In genomic region chr2:11275910-11276309, GRCh38 we compare ENCODE assay signal across 20 cellular contexts.
DNase-seq lines count a peak whose midpoint lies in the region; ATAC-seq, FAIRE-seq and TF ChIP-seq lines count a peak whose summit lies in the region.
"Had no signal": no experiment of that assay in that cellular context is flagged by ENCODE, and none has a peak within 500 bp of the region (broad histone marks: within the 10 kb centered on the region; RNA-seq: fewer than 3 reads in every experiment).

No MANE protein-coding gene starts in this region.

- no peak overlapping the region for H3K4me3 Mint-ChIP-seq in activated CD4-positive, alpha-beta T cell treated with anti-CD3 and anti-CD28 coated beads for 36 hours

- CTCF ChIA-PET in activated CD4-positive, alpha-beta T cell treated with anti-CD3 and anti-CD28 coated beads for 36 hours (lab: Charles Lee): no interaction called here
- CTCF ChIA-PET in HepG2 (lab: Yijun Ruan, JAX; ENCODE audit: low intra/inter-chr PET ratio, low total read pairs): no interaction called here
- CTCF ChIA-PET in K562 (lab: Yijun Ruan, JAX; ENCODE audit: low intra/inter-chr PET ratio): no interaction called here

- H2AFZ ChIP-seq in HepG2 (ENCODE audit: low read length) (no peak overlapping the region), K562 (ENCODE audit: low read depth, low read length) (no peak overlapping the region)
- H2AFZ ChIP-seq: GM23248 had no signal

- H3K9me1 ChIP-seq in K562 (ENCODE audit: control insufficient read depth, insufficient read depth, low read length): no peaks in the 10 kb centered on the region

- ATAC-seq in activated CD4-positive, alpha-beta T cell treated with anti-CD3 and anti-CD28 coated beads for 36 hours: peak; percentile 53
- ATAC-seq in HepG2 (no peak), right lobe of liver (no peak), K562 (no peak), mucosa of descending colon (no peak)
- ATAC-seq: HCT116, Right ventricle myocardium inferior had no signal

- TF ChIP-seq EP300 in HepG2 (IDR thresholded peaks at IDR 0.05; ENCODE audit: low read depth in 2 of 2, low read length in 2 of 2) (no peak), HepG2 (CRISPR knock-in tag; IDR thresholded peaks at IDR 0.05; ENCODE audit: borderline replicate concordance) (no peak), K562 (IDR thresholded peaks at IDR 0.05; ENCODE audit: low read length) (no peak)

- POLR2A ChIA-PET in activated CD4-positive, alpha-beta T cell treated with anti-CD3 and anti-CD28 coated beads for 36 hours (lab: Charles Lee): no interaction called here
- POLR2A ChIA-PET in HepG2 (lab: Yijun Ruan, JAX): no interaction called here
- POLR2A ChIA-PET in K562 (lab: Yijun Ruan, JAX): no interaction called here

- H3K27ac ChIP-seq in HepG2 (ENCODE audit: extremely low read length, insufficient read depth, low read length) (no peak overlapping the region), right lobe of liver (no peak overlapping the region), K562 (ENCODE audit: extremely low read depth, low read depth, low read length) (no peak overlapping the region)
- H3K27ac ChIP-seq: 22Rv1, C4-2B, GM23248, SK-N-MC had no signal

- no peaks in the 10 kb centered on the region for H3K9me3 ChIP-seq in HepG2 (ENCODE audit: low read length)
- no peaks in the 10 kb centered on the region for H3K9me3 ChIP-seq in right lobe of liver
- H3K9me3 ChIP-seq in K562 (replicated peaks; ENCODE audit: control insufficient read depth, insufficient read depth, low read depth, low read length): no peaks in the 10 kb centered on the region; the same call in 1 of the 2 replicates
- no peaks in the 10 kb centered on the region for H3K9me3 ChIP-seq in mucosa of descending colon

- TF ChIP-seq CTCF in HepG2 (CRISPR knock-in tag; IDR thresholded peaks at IDR 0.05) (no peak), right lobe of liver (IDR thresholded peaks at IDR 0.05) (no peak), K562 (IDR thresholded peaks at IDR 0.05 in 2 of 3, conservative IDR thresholded peaks at IDR 0.05 in 1 of 3; ENCODE audit: insufficient read depth in 2 of 3, low read depth in 1 of 3, low read length in 3 of 3) (no peak), mucosa of descending colon (IDR thresholded peaks at IDR 0.05) (no peak)

- H3K4me2 ChIP-seq in HepG2 (ENCODE audit: low read depth, low read length) (no peak overlapping the region), K562 (ENCODE audit: insufficient read depth, low read length) (no peak overlapping the region)

- H3K36me3 Mint-ChIP-seq in activated CD4-positive, alpha-beta T cell treated with anti-CD3 and anti-CD28 coated beads for 36 hours (ENCODE audit: low read depth): peaks cover 45% of the 10 kb centered on the region

- WGBS in HepG2 (ENCODE audit: low lambda C conversion rate): 96% methylated on average over 6 of the region's 6 CpGs
- 77% methylated on average over 6 of the region's 6 CpGs for WGBS in right lobe of liver (ENCODE audit: insufficient coverage, low coverage, low lambda C conversion rate, missing lambda C conversion rate)
- 43% methylated on average over 5 of the region's 6 CpGs for WGBS in K562 (ENCODE audit: insufficient coverage, low coverage, missing lambda C conversion rate)

- no peaks in the 10 kb centered on the region for H3K27me3 Mint-ChIP-seq in activated CD4-positive, alpha-beta T cell treated with anti-CD3 and anti-CD28 coated beads for 36 hours

- no TSS peak for BruUV-seq in HepG2 (replicated peaks; lab: Mats Ljungman, UMichigan)
- BruUV-seq in K562 (replicated peaks; lab: Mats Ljungman, UMichigan): no TSS peak

- no peak for FAIRE-seq in HepG2 (lab: Jason Lieb, UNC)
- FAIRE-seq in K562 (lab: Jason Lieb, UNC): no peak
- FAIRE-seq: RCC 7860 had no signal

- H3K36me3 ChIP-seq in HepG2 (replicated peaks in 1 of 2; ENCODE audit: control insufficient read depth in 1 of 2, insufficient read depth in 2 of 2, low read length in 2 of 2): peaks cover 10 to 57% of the 10 kb centered on the region in 2 experiments
- H3K36me3 ChIP-seq in right lobe of liver: no peaks in the 10 kb centered on the region
- H3K36me3 ChIP-seq in K562 (ENCODE audit: control insufficient read depth, insufficient read depth, low read length): peaks cover 14% of the 10 kb centered on the region; the same call in 2 of the 3 replicates
- H3K36me3 ChIP-seq in mucosa of descending colon (ENCODE audit: low read depth): no peaks in the 10 kb centered on the region

- no peak overlapping the region for H3K27ac Mint-ChIP-seq in activated CD4-positive, alpha-beta T cell treated with anti-CD3 and anti-CD28 coated beads for 36 hours

- H3K9ac ChIP-seq in HepG2 (ENCODE audit: insufficient read depth, low read depth, low read length) (no peak overlapping the region), K562 (ENCODE audit: insufficient read depth in 1 of 2, low read depth in 2 of 2, low read length in 2 of 2) (no peak overlapping the region)
- H3K9ac ChIP-seq: GM23248 had no signal

- H3K27me3 ChIP-seq in HepG2 (ENCODE audit: control insufficient read depth in 1 of 2, insufficient read depth in 2 of 2, low read length in 2 of 2): no peaks in the 10 kb centered on the region
- no peaks in the 10 kb centered on the region for H3K27me3 ChIP-seq in right lobe of liver
- no peaks in the 10 kb centered on the region for H3K27me3 ChIP-seq in K562 (ENCODE audit: control insufficient read depth in 2 of 2, insufficient read depth in 2 of 2, low read length in 2 of 2)

- H3K79me2 ChIP-seq in HepG2 (ENCODE audit: insufficient read depth, low read length): peaks cover 97% of the 10 kb centered on the region
- H3K79me2 ChIP-seq in K562 (ENCODE audit: control insufficient read depth, insufficient read depth, low read length): peaks cover 28% of the 10 kb centered on the region

- no peak for DNase-seq in activated CD4-positive, alpha-beta T cell treated with anti-CD3 and anti-CD28 coated beads for 36 hours
- DNase-seq in activated CD4-positive, alpha-beta T cell treated with anti-CD3 and anti-CD28 coated beads for 1 hour: no peak
- DNase-seq in HepG2 (ENCODE audit: low spot score) (no peak), right lobe of liver (no peak), K562 (ENCODE audit: extremely low read depth in 1 of 4, low spot score in 3 of 4) (no peak), NCI-H1417 (lab: John Stamatoyannopoulos, UW) (no peak), mucosa of descending colon (no peak)
- DNase-seq in stimulated activated CD4-positive, alpha-beta T cell treated with anti-CD3 and anti-CD28 coated beads, Interleukin-1b, Interleukin-23, amount 100 ng/mL, for 48 hours: no peak
- DNase-seq: AML-193, GF-D8, GM23248, NCI-H1105, NCI-H1694, NCI-H2081 treated with DMSO at 0.1 percent for 48 hours had no signal

- H3K9me3 Mint-ChIP-seq in activated CD4-positive, alpha-beta T cell treated with anti-CD3 and anti-CD28 coated beads for 36 hours (ENCODE audit: low read depth): peaks cover 2% of the 10 kb centered on the region

- peaks cover 35% of the 10 kb centered on the region for H3K4me1 Mint-ChIP-seq in activated CD4-positive, alpha-beta T cell treated with anti-CD3 and anti-CD28 coated beads for 36 hours

- H3K4me3 ChIP-seq in HepG2 (replicated peaks in 1 of 3; ENCODE audit: insufficient read depth in 1 of 3, low read depth in 2 of 3, low read length in 3 of 3): no peak overlapping the region
- no peak overlapping the region for H3K4me3 ChIP-seq in right lobe of liver
- no peak overlapping the region for H3K4me3 ChIP-seq in K562
- no peak overlapping the region for H3K4me3 ChIP-seq in mucosa of descending colon
- H3K4me3 ChIP-seq: GM23248, SK-N-MC had no signal

- TF ChIP-seq RAD21 in HepG2 (CRISPR knock-in tag; IDR thresholded peaks at IDR 0.05) (no peak), K562 (CRISPR knock-in tag; conservative IDR thresholded peaks at IDR 0.05 in 1 of 2, IDR thresholded peaks at IDR 0.05 in 1 of 2) (no peak)

- intact Hi-C loops in activated CD4-positive, alpha-beta T cell treated with anti-CD3 and anti-CD28 coated beads for 36 hours (cut with DNase I, micrococcal nuclease): no loop called here
- intact Hi-C loops in HepG2 (cut with micrococcal nuclease; ENCODE audit: unreplicated experiment): no loop called here
- intact Hi-C loops in right lobe of liver (cut with DNase I): no loop called here
- intact Hi-C loops in K562 (cut with micrococcal nuclease): loop anchor here (5.0 kb wide), 1 partner anchor 66 kb away; the partner anchor contains the start of gene ROCK2
- intact Hi-C loops in mucosa of descending colon (cut with DNase I, micrococcal nuclease): no loop called here

- TF ChIP-seq POLR2A in HepG2 (IDR thresholded peaks at IDR 0.05; ENCODE audit: insufficient read depth in 1 of 2, low read depth in 2 of 2, low read length in 2 of 2) (no peak), right lobe of liver (IDR thresholded peaks at IDR 0.05) (no peak), K562 (conservative IDR thresholded peaks at IDR 0.05) (no peak)

- in situ Hi-C loops in HepG2 (cut with HindIII; ENCODE audit: extremely low pct_ligation_motif_present, low pct_unique_long_range_greater_than_20kb) (no loop called here), K562 (cut with MboI) (no loop called here)

- no peaks in the 10 kb centered on the region for H3K4me1 ChIP-seq in HepG2 (ENCODE audit: insufficient read depth, low read length)
- no peaks in the 10 kb centered on the region for H3K4me1 ChIP-seq in right lobe of liver
- peaks cover 12 to 16% of the 10 kb centered on the region in 2 experiments for H3K4me1 ChIP-seq in K562 (replicated peaks in 1 of 2; ENCODE audit: control insufficient read depth in 2 of 2, insufficient read depth in 2 of 2, low read length in 2 of 2)
- H3K4me1 ChIP-seq in mucosa of descending colon (ENCODE audit: low read depth): no peaks in the 10 kb centered on the region

- H4K20me1 ChIP-seq in HepG2 (ENCODE audit: insufficient read depth, low read length) (peaks cover 81% of the 10 kb centered on the region), K562 (replicated peaks; ENCODE audit: control insufficient read depth, insufficient read depth, low read length) (no peaks in the 10 kb centered on the region)

TF ChIP-seq in HepG2, 621 proteins besides CTCF, POLR2A, EP300 and RAD21 (continues in another document):
- peak; percentile 43 for TF ChIP-seq RBM22 (optimal IDR thresholded peaks at IDR 0.05; ENCODE audit: low read length)

TF ChIP-seq in K562, 482 proteins besides CTCF, POLR2A, EP300 and RAD21 (continues in another document):
- TF ChIP-seq FOXA3 (CRISPR knock-in tag; conservative IDR thresholded peaks at IDR 0.05 in 1 of 2, IDR thresholded peaks at IDR 0.05 in 1 of 2): no peak
- TF ChIP-seq EGR1 (conservative IDR thresholded peaks at IDR 0.05): 0 out of 2 replicates have a peak, but pooled peaks have one; percentile 35
- TF ChIP-seq USF2 (CRISPR knock-in tag; IDR thresholded peaks at IDR 0.05): no peak
- TF ChIP-seq GATAD2A (IDR thresholded peaks at IDR 0.05): no peak
